Comparison of ENCODE assay signal across 12 cellular contexts in genomic region chr4:124085561-124086180, GRCh38.
"Had no signal": no experiment of that assay in that cellular context is flagged by ENCODE, and none has a peak within 500 bp of the region (broad histone marks: within the 10 kb centered on the region; RNA-seq: fewer than 3 reads in every experiment).

No MANE protein-coding gene starts in this region.

- H3K27ac ChIP-seq: gastroesophageal sphincter, pancreas, thyroid gland had no signal

- H3K4me3 ChIP-seq: gastroesophageal sphincter, mucosa of descending colon, pancreas, thyroid gland had no signal

- H3K27me3 ChIP-seq: gastroesophageal sphincter, pancreas, thyroid gland had no signal

- DNase-seq: activated CD4-positive, CD25-positive, alpha-beta regulatory T cell treated with anti-CD3 and anti-CD28 coated beads, Interleukin-2, amount 50 U/mL, for 72 hours; activated naive CD4-positive, alpha-beta T cell treated with Interleukin-2 at 50 U/mL for 16 hours; activated naive CD8-positive, alpha-beta T cell treated with anti-CD3 and anti-CD28 coated beads, Interleukin-2, amount 50 U/mL, for 24 hours; effector memory CD4-positive, alpha-beta T cell; islet precursor cell; mammary epithelial cell; mucosa of descending colon; naive thymus-derived CD4-positive, alpha-beta T cell; pancreas; thyroid gland had no signal

- ATAC-seq: activated naive CD8-positive, alpha-beta T cell treated with anti-CD3 and anti-CD28 coated beads, Interleukin-2, amount 50 U/mL, for 24 hours; gastroesophageal sphincter; mucosa of descending colon; naive thymus-derived CD4-positive, alpha-beta T cell; pancreas; stimulated activated memory B cell treated with anti-CD40 and anti-IgM and Interleukin-4, amounts not matched to agents 10 μg/mL and 1 μg/mL and 100 μg/mL, for 72 hours had no signal

- H3K4me1 ChIP-seq: gastroesophageal sphincter, pancreas, thyroid gland had no signal

- H3K9me3 ChIP-seq: pancreas, thyroid gland had no signal

- H3K36me3 ChIP-seq: gastroesophageal sphincter, pancreas, thyroid gland had no signal
